10 cellular contexts compared by ENCODE assay signal in genomic region chr5:116492776-116493175, GRCh38.
DNase-seq lines count a peak whose midpoint lies in the region; ATAC-seq and TF ChIP-seq lines count a peak whose summit lies in the region.
"Had no signal": no experiment of that assay in that cellular context is flagged by ENCODE, and none has a peak within 500 bp of the region (broad histone marks: within the 10 kb centered on the region; RNA-seq: fewer than 3 reads in every experiment).

No MANE protein-coding gene starts in this region.

- no peak overlapping the region; the same call in 1 of the 2 replicates for H3K27ac Mint-ChIP-seq in GM23338
- H3K27ac Mint-ChIP-seq: CD4-positive, CD25-positive, alpha-beta regulatory T cell had no signal

- H3K4me3 Mint-ChIP-seq in GM23338: no peak overlapping the region
- H3K4me3 Mint-ChIP-seq: CD4-positive, CD25-positive, alpha-beta regulatory T cell had no signal

- intact Hi-C loops in PC-3 (cut with micrococcal nuclease): loop anchor here (10.0 kb wide), 1 partner anchor 248 kb away; no protein-coding TSS in a partner anchor

- peaks cover 82% of the 10 kb centered on the region for H3K79me2 ChIP-seq in GM23338 (replicated peaks; ENCODE audit: insufficient read depth)
- H3K79me2 ChIP-seq in PC-3 (ENCODE audit: low read length): no peaks in the 10 kb centered on the region

- H3K36me3 Mint-ChIP-seq in GM23338 (ENCODE audit: low read depth): peaks cover 97% of the 10 kb centered on the region

- H3K4me1 Mint-ChIP-seq in GM23338: peaks cover 5% of the 10 kb centered on the region; the same call in 2 of the 3 replicates

- no peak overlapping the region for H3K9ac ChIP-seq in PC-3 (ENCODE audit: low read length)

- H3K27ac ChIP-seq in GM23338 (ENCODE audit: low read depth) (no peak overlapping the region), PC-3 (ENCODE audit: low read length) (peak overlapping the region; percentile 24; the same call in 1 of the 2 replicates)

- H3K9me2 ChIP-seq in GM23338 (ENCODE audit: insufficient read depth) (no peaks in the 10 kb centered on the region), PC-3 (replicated peaks; ENCODE audit: low read length) (no peaks in the 10 kb centered on the region)

- ATAC-seq in GM23338 (no peak), PC-3 (no peak)

- DNase-seq in GM23338 (ENCODE audit: low spot score): no peak
- no peak for DNase-seq in PC-3
- peak; percentile 74 for DNase-seq in glomerular visceral epithelial cell (ENCODE audit: extremely low spot score)
- peak; percentile 61 for DNase-seq in renal cortical epithelial cell (ENCODE audit: low read depth)
- no peak for DNase-seq in activated CD4-positive, alpha-beta T cell treated with anti-CD3 and anti-CD28 coated beads for 4 hours
- DNase-seq in T-helper 2 cell: no peak
- no peak for DNase-seq in NCI-H1436 treated with DMSO at 0.1 percent for 48 hours (lab: John Stamatoyannopoulos, UW)
- DNase-seq: activated naive CD4-positive, alpha-beta T cell treated with anti-CD3 and anti-CD28 coated beads, Interleukin-2, amount 50 U/mL, for 16 hours; CD4-positive, CD25-positive, alpha-beta regulatory T cell; T1000 had no signal

- H3K27me3 Mint-ChIP-seq in GM23338 (ENCODE audit: insufficient read depth, low read depth, poor library complexity): peaks cover 16% of the 10 kb centered on the region
- H3K27me3 Mint-ChIP-seq: CD4-positive, CD25-positive, alpha-beta regulatory T cell had no signal

- H3K9me3 Mint-ChIP-seq in GM23338: no peaks in the 10 kb centered on the region

- peaks cover 20% of the 10 kb centered on the region; the same call in 1 of the 2 replicates for H3F3A ChIP-seq in GM23338 (replicated peaks; ENCODE audit: low read depth)
- H3F3A ChIP-seq in PC-3 (ENCODE audit: low read length, unreplicated experiment): no peaks in the 10 kb centered on the region

- TF ChIP-seq CTCF in GM23338 (conservative IDR thresholded peaks at IDR 0.05; ENCODE audit: low read depth in 2 of 2) (no peak), PC-3 (conservative IDR thresholded peaks at IDR 0.05; ENCODE audit: low read depth, low read length) (no peak)

- H3K4me3 ChIP-seq in GM23338 (no peak overlapping the region), PC-3 (ENCODE audit: low read length) (no peak overlapping the region)

- H3K9me3 ChIP-seq in PC-3 (ENCODE audit: low read length): no peaks in the 10 kb centered on the region

- H4K20me1 ChIP-seq in GM23338 (replicated peaks; ENCODE audit: insufficient read depth) (peaks cover 62% of the 10 kb centered on the region), PC-3 (ENCODE audit: low read length) (no peaks in the 10 kb centered on the region)

- H3K4me1 ChIP-seq in GM23338 (ENCODE audit: insufficient read depth): no peaks in the 10 kb centered on the region; the same call in 1 of the 2 replicates
- H3K4me1 ChIP-seq in PC-3 (ENCODE audit: insufficient read depth, low read length): peaks cover 51% of the 10 kb centered on the region

- H3K4me2 ChIP-seq in GM23338 (no peak overlapping the region), PC-3 (ENCODE audit: low read length) (peak overlapping the region; percentile 20; the same call in 1 of the 2 replicates)

- H2AFZ ChIP-seq in GM23338: no peak overlapping the region
- H2AFZ ChIP-seq in PC-3 (ENCODE audit: low read length): no peak overlapping the region

- H3K27me3 ChIP-seq in GM23338 (ENCODE audit: insufficient read depth) (no peaks in the 10 kb centered on the region), PC-3 (ENCODE audit: low read length) (no peaks in the 10 kb centered on the region)

- peaks cover 100% of the 10 kb centered on the region for H3K36me3 ChIP-seq in GM23338 (ENCODE audit: insufficient read depth)
- no peaks in the 10 kb centered on the region for H3K36me3 ChIP-seq in PC-3 (ENCODE audit: low read depth, low read length)

- CTCF ChIA-PET in PC-3 (lab: Charles Lee): no interaction called here

- POLR2A ChIA-PET in PC-3 (lab: Charles Lee; ENCODE audit: unreplicated experiment): interaction anchor here (0.6 kb wide), 1 partner anchor 83 kb away, joined by 4 read pairs; no protein-coding TSS in a partner anchor

- BruUV-seq in PC-3 (replicated peaks; lab: Mats Ljungman, UMichigan): no TSS peak

TF ChIP-seq in GM23338, 12 proteins besides CTCF, POLR2A, EP300 and RAD21 (continues in another document):
- TF ChIP-seq ZNF462 (CRISPR knock-in tag; IDR thresholded peaks at IDR 0.05) (no peak), REST (IDR thresholded peaks at IDR 0.05; ENCODE audit: unreplicated experiment) (no peak), STAT1 (IDR thresholded peaks at IDR 0.05; ENCODE audit: unreplicated experiment) (no peak), EZH2phosphoT487 (IDR thresholded peaks at IDR 0.05; ENCODE audit: unreplicated experiment) (no peak)

Comparison
In these comparisons a context has a peak if more than half of its experiments do, and no peak if none do; other contexts are left out.
1. DNase-seq: peak in glomerular visceral epithelial cell (single experiment) and renal cortical epithelial cell (single experiment); none in GM23338 (single experiment), PC-3 (single experiment), activated CD4-positive, alpha-beta T cell treated with anti-CD3 and anti-CD28 coated beads for 4 hours (0 of 2), T-helper 2 cell (0 of 5) and NCI-H1436 treated with DMSO at 0.1 percent for 48 hours (single experiment).